ENCODE assay signal across 10 cellular contexts in the genomic region with DNA sequence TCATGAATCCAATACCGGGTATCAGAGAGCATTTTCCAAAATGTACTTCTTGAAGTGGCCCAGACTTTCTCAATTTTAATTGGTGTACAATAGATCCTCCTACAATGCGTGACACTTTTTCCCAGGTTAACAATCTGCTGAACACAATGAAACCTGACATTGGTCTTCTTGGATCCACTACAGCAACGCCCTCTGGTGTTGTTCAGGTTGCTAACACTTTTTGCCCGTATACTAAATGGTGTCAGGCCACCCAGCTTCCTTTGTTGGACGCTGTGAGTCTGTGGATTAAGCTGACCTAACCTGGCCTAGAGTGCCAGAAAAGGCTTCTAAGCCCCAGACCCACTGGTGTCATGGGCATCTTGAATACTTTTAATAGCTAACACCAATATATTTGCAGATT.
DNase-seq lines count a peak whose midpoint lies in the region; ATAC-seq and TF ChIP-seq lines count a peak whose summit lies in the region.
"Had no signal": no experiment of that assay in that cellular context is flagged by ENCODE, and none has a peak within 500 bp of the region (broad histone marks: within the 10 kb centered on the region; RNA-seq: fewer than 3 reads in every experiment).

No MANE protein-coding gene starts in this region.

- no peaks in the 10 kb centered on the region for H3K4me1 Mint-ChIP-seq in activated CD4-positive, alpha-beta memory T cell treated with anti-CD3 and anti-CD28 coated beads for 36 hours (ENCODE audit: low read depth)
- H3K4me1 Mint-ChIP-seq in activated CD4-positive, alpha-beta memory T cell treated with anti-CD3 and anti-CD28 coated beads, Interleukin-2, amount 10 ng/mL, durations not matched to agents 7 days and 5 days: no peaks in the 10 kb centered on the region

- H3K27ac Mint-ChIP-seq in activated CD4-positive, alpha-beta memory T cell treated with anti-CD3 and anti-CD28 coated beads for 36 hours: no peak overlapping the region
- no peak overlapping the region for H3K27ac Mint-ChIP-seq in activated CD4-positive, alpha-beta memory T cell treated with anti-CD3 and anti-CD28 coated beads, Interleukin-2, amount 10 ng/mL, durations not matched to agents 7 days and 5 days

- H3K27me3 ChIP-seq in vagina: no peaks in the 10 kb centered on the region
- no peaks in the 10 kb centered on the region for H3K27me3 ChIP-seq in ascending aorta

- POLR2A ChIA-PET in activated CD4-positive, alpha-beta memory T cell treated with anti-CD3 and anti-CD28 coated beads for 36 hours (lab: Charles Lee): no interaction called here
- POLR2A ChIA-PET in activated CD4-positive, alpha-beta memory T cell treated with anti-CD3 and anti-CD28 coated beads, Interleukin-2, amount 10 ng/mL, durations not matched to agents 7 days and 5 days (lab: Charles Lee): no interaction called here

- no peak overlapping the region for H3K27ac ChIP-seq in vagina
- H3K27ac ChIP-seq in ascending aorta: no peak overlapping the region

- H3K27me3 Mint-ChIP-seq in activated CD4-positive, alpha-beta memory T cell treated with anti-CD3 and anti-CD28 coated beads for 36 hours: peaks cover 6% of the 10 kb centered on the region
- H3K27me3 Mint-ChIP-seq in activated CD4-positive, alpha-beta memory T cell treated with anti-CD3 and anti-CD28 coated beads, Interleukin-2, amount 10 ng/mL, durations not matched to agents 7 days and 5 days: peaks cover 4% of the 10 kb centered on the region

- no peak for ATAC-seq in GM18520 (IDR thresholded peaks at IDR 0.05; ENCODE audit: unreplicated experiment)

- H3K9me3 ChIP-seq in vagina (no peaks in the 10 kb centered on the region), ascending aorta (no peaks in the 10 kb centered on the region)

- no peaks in the 10 kb centered on the region for H3K36me3 ChIP-seq in vagina
- H3K36me3 ChIP-seq in ascending aorta: no peaks in the 10 kb centered on the region

- TF ChIP-seq CTCF in astrocyte of the cerebellum (IDR thresholded peaks at IDR 0.05; ENCODE audit: low read depth, low read length, missing control alignments) (peak; percentile 3), vagina (IDR thresholded peaks at IDR 0.05) (no peak), ascending aorta (IDR thresholded peaks at IDR 0.05) (no peak)

- intact Hi-C loops in activated CD4-positive, alpha-beta memory T cell treated with anti-CD3 and anti-CD28 coated beads for 36 hours (cut with micrococcal nuclease): loop anchor here (1.0 to 5.0 kb wide), 2 partner anchors 45 to 287 kb away; no protein-coding TSS in a partner anchor
- intact Hi-C loops in vagina (cut with DNase I) (no loop called here), ascending aorta (cut with DNase I) (no loop called here)

- no peak overlapping the region for H3K4me3 ChIP-seq in astrocyte of the cerebellum (ENCODE audit: low read depth, low read length)
- no peak overlapping the region for H3K4me3 ChIP-seq in vagina
- no peak overlapping the region for H3K4me3 ChIP-seq in ascending aorta

- no peaks in the 10 kb centered on the region for H3K36me3 Mint-ChIP-seq in activated CD4-positive, alpha-beta memory T cell treated with anti-CD3 and anti-CD28 coated beads for 36 hours
- no peaks in the 10 kb centered on the region for H3K36me3 Mint-ChIP-seq in activated CD4-positive, alpha-beta memory T cell treated with anti-CD3 and anti-CD28 coated beads, Interleukin-2, amount 10 ng/mL, durations not matched to agents 7 days and 5 days (ENCODE audit: low read depth)

- CTCF ChIA-PET in activated CD4-positive, alpha-beta memory T cell treated with anti-CD3 and anti-CD28 coated beads for 36 hours (lab: Charles Lee): interaction anchor here (4.1 to 6.5 kb wide), 2 partner anchors 44 to 288 kb away, joined by 19 to 46 read pairs; no protein-coding TSS in a partner anchor
- CTCF ChIA-PET in activated CD4-positive, alpha-beta memory T cell treated with anti-CD3 and anti-CD28 coated beads, Interleukin-2, amount 10 ng/mL, durations not matched to agents 7 days and 5 days (lab: Charles Lee): no interaction called here

- DNase-seq in activated CD4-positive, alpha-beta memory T cell treated with anti-CD3 and anti-CD28 coated beads for 36 hours: peak; percentile 10
- no peak for DNase-seq in activated CD4-positive, alpha-beta memory T cell treated with anti-CD3 and anti-CD28 coated beads, Interleukin-2, amount 10 ng/mL, durations not matched to agents 7 days and 5 days
- DNase-seq in KBM-7 (peak; percentile 9), astrocyte of the cerebellum (ENCODE audit: low read depth) (no peak), retina (peak; percentile 42), vagina (ENCODE audit: extremely low spot score in 2 of 2) (no peak), ascending aorta (ENCODE audit: low spot score in 2 of 2) (no peak)
- DNase-seq: activated CD4-positive, CD25-positive, alpha-beta regulatory T cell treated with anti-CD3 and anti-CD28 coated beads, Interleukin-2, amount 50 U/mL, for 72 hours; cerebellar nuclear complex had no signal

- H3K4me1 ChIP-seq in vagina (no peaks in the 10 kb centered on the region), ascending aorta (no peaks in the 10 kb centered on the region)

- no peaks in the 10 kb centered on the region for H3K9me3 Mint-ChIP-seq in activated CD4-positive, alpha-beta memory T cell treated with anti-CD3 and anti-CD28 coated beads for 36 hours
- no peaks in the 10 kb centered on the region for H3K9me3 Mint-ChIP-seq in activated CD4-positive, alpha-beta memory T cell treated with anti-CD3 and anti-CD28 coated beads, Interleukin-2, amount 10 ng/mL, durations not matched to agents 7 days and 5 days

- no peak overlapping the region for H3K4me3 Mint-ChIP-seq in activated CD4-positive, alpha-beta memory T cell treated with anti-CD3 and anti-CD28 coated beads for 36 hours
- no peak overlapping the region for H3K4me3 Mint-ChIP-seq in activated CD4-positive, alpha-beta memory T cell treated with anti-CD3 and anti-CD28 coated beads, Interleukin-2, amount 10 ng/mL, durations not matched to agents 7 days and 5 days

- TF ChIP-seq POLR2A in vagina (IDR thresholded peaks at IDR 0.05): no peak

- in situ Hi-C loops in KBM-7 (cut with MboI; ENCODE audit: low pct_unique_long_range_greater_than_20kb, low sequenced_read_pairs) (no loop called here), astrocyte of the cerebellum (cut with HindIII; ENCODE audit: low sequenced_read_pairs) (no loop called here)

Comparison
In these comparisons a context has a peak if more than half of its experiments do, and no peak if none do; other contexts are left out.
1. DNase-seq: peak in activated CD4-positive, alpha-beta memory T cell treated with anti-CD3 and anti-CD28 coated beads for 36 hours (single experiment), KBM-7 (single experiment) and retina (single experiment); none in activated CD4-positive, alpha-beta memory T cell treated with anti-CD3 and anti-CD28 coated beads, Interleukin-2, amount 10 ng/mL, durations not matched to agents 7 days and 5 days (single experiment), astrocyte of the cerebellum (single experiment), vagina (0 of 2) and ascending aorta (0 of 2).